Comparison of ENCODE assay signal across 1 cellular context in the genomic region with DNA sequence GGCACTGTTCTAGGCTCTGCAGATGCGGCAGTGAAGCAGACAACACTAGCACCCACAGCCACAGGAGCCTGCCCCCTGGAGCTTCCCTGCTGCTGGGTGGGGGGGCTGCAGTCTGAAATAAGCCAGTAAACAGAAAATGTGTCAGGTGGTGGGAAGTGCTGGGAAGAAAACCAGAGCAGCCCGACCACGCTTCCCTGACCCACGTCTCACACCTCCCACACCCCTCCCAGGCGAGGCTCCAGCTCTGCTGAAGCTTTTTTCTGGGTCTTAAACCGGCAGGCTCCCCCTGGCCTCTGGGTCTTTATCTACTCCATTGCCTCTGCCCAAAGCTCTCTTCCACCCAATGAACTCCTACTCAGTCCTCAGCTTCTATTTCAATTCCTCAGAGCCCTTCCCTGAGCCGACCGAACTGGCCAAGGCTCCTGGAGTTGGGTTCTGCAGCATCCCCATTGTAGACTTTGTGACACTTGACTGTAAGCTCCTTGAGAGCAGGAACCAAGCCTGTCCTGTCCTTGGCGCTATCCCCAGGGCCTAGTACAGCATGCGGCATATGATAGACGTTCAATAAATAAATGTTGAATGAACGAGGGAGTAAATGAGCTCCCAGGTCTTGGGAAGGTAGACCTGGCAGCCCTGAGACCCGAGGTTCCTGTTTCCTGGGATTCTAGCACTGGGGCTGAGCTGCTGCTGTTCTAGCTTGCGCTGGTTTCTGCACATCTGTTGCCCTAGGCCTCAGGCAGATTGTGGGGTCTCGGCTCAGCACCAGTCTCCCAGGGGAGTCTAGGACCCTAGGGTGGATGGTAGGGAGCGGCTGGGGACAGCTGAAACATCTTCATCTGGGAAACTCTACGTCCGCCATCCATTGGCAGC.
TF ChIP-seq lines count a peak whose summit lies in the region.

No MANE protein-coding gene starts in this region.

TF ChIP-seq in IMR-90, 13 proteins besides CTCF, POLR2A, EP300 and RAD21:
- TF ChIP-seq FOS (IDR thresholded peaks at IDR 0.05; ENCODE audit: low read depth, low read length): no peak
- TF ChIP-seq NFE2L2 (IDR thresholded peaks at IDR 0.05; ENCODE audit: low read depth, low read length): no peak
- TF ChIP-seq, protein P1, sequence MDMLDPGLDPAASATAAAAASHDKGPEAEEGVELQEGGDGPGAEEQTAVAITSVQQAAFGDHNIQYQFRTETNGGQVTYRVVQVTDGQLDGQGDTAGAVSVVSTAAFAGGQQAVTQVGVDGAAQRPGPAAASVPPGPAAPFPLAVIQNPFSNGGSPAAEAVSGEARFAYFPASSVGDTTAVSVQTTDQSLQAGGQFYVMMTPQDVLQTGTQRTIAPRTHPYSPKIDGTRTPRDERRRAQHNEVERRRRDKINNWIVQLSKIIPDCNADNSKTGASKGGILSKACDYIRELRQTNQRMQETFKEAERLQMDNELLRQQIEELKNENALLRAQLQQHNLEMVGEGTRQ (IDR thresholded peaks at IDR 0.05; ENCODE audit: low read depth, low read length): no peak
- no peak for TF ChIP-seq MAFK (IDR thresholded peaks at IDR 0.05; ENCODE audit: low read depth, low read length)
- TF ChIP-seq, protein P2, sequence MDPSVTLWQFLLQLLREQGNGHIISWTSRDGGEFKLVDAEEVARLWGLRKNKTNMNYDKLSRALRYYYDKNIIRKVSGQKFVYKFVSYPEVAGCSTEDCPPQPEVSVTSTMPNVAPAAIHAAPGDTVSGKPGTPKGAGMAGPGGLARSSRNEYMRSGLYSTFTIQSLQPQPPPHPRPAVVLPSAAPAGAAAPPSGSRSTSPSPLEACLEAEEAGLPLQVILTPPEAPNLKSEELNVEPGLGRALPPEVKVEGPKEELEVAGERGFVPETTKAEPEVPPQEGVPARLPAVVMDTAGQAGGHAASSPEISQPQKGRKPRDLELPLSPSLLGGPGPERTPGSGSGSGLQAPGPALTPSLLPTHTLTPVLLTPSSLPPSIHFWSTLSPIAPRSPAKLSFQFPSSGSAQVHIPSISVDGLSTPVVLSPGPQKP (IDR thresholded peaks at IDR 0.05; ENCODE audit: borderline replicate concordance, low read depth, low read length): no peak
- TF ChIP-seq BHLHE40 (IDR thresholded peaks at IDR 0.05; ENCODE audit: low read depth, low read length): no peak
- no peak for TF ChIP-seq RCOR1 (IDR thresholded peaks at IDR 0.05; ENCODE audit: insufficient replicate concordance, low read length)
- no peak for TF ChIP-seq SMC3 (IDR thresholded peaks at IDR 0.05; ENCODE audit: low read depth, low read length)
- TF ChIP-seq RFX5 (IDR thresholded peaks at IDR 0.05; ENCODE audit: low read depth, low read length): no peak
- no peak for TF ChIP-seq CHD1 (IDR thresholded peaks at IDR 0.05; ENCODE audit: low read depth, low read length)
- no peak for TF ChIP-seq CEBPB (IDR thresholded peaks at IDR 0.05; ENCODE audit: low read depth, low read length)
- TF ChIP-seq MXI1 (IDR thresholded peaks at IDR 0.05; ENCODE audit: borderline replicate concordance, low read depth, low read length): no peak
- no peak for TF ChIP-seq MAZ (IDR thresholded peaks at IDR 0.05; ENCODE audit: borderline replicate concordance, low read depth, low read length)
